Comparison of ENCODE assay signal across 15 cellular contexts in the genomic region with DNA sequence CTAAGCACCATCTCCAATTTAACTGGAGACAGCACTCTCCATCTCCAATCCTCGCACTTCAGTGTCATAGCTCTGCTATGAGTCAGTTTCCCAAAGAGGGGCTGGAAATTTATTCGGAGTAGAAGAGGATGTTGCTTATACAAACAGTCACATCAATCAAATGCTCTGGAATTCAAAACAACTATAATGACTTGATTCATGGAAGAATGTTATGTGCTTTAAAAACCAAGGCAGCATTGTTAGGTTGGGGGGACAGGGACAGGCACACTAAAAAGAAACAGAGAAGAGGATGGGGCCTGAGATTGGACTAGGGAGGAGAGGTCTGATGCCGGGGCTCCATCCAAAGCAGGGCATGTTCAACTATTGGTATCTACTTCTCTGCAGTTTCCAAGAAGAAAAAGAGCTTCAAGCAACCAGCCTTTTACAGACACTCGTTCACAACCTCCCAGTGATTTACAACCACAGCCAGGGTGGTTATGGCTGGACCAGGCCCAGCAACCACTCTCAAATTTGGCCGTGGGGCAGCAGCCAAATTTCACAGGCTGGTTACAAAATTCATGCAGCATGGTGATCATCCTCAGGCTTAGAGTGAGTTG.
DNase-seq lines count a peak whose midpoint lies in the region; ATAC-seq and TF ChIP-seq lines count a peak whose summit lies in the region.
"Had no signal": no experiment of that assay in that cellular context is flagged by ENCODE, and none has a peak within 500 bp of the region (broad histone marks: within the 10 kb centered on the region; RNA-seq: fewer than 3 reads in every experiment).

No MANE protein-coding gene starts in this region.

- H3K9me3 Mint-ChIP-seq in activated T-cell treated with anti-CD3 and anti-CD28 coated beads, Interleukin-2, amount 50 U/mL, for 24 hours, result no peaks in the 10 kb centered on the region
- H3K9me3 Mint-ChIP-seq: activated naive CD4-positive, alpha-beta T cell treated with anti-CD3 and anti-CD28 coated beads for 36 hours; natural killer cell had no signal

- H3K4me1 Mint-ChIP-seq in activated T-cell treated with anti-CD3 and anti-CD28 coated beads, Interleukin-2, amount 50 U/mL, for 24 hours (ENCODE audit: low read depth), result no peaks in the 10 kb centered on the region
- H3K4me1 Mint-ChIP-seq: natural killer cell had no signal

- peak overlapping the region; percentile 42 for H3K4me2 ChIP-seq in smooth muscle cell

- 40% methylated on average over 5 of the region's 5 CpGs for WGBS in right cardiac atrium
- 48% methylated on average over 5 of the region's 5 CpGs for WGBS in smooth muscle cell (ENCODE audit: low lambda C conversion rate)

- no peak for TF ChIP-seq CTCF in smooth muscle cell (IDR thresholded peaks at IDR 0.05; ENCODE audit: borderline replicate concordance, insufficient read depth, poor library complexity, severe bottlenecking)

- H3K36me3 ChIP-seq in smooth muscle cell (ENCODE audit: low read depth), result no peaks in the 10 kb centered on the region

- H3K4me3 ChIP-seq in right cardiac atrium (ENCODE audit: low read length) (no peak overlapping the region), smooth muscle cell (no peak overlapping the region)
- H3K4me3 ChIP-seq: SK-N-MC had no signal

- no peaks in the 10 kb centered on the region for H3K36me3 Mint-ChIP-seq in activated T-cell treated with anti-CD3 and anti-CD28 coated beads, Interleukin-2, amount 50 U/mL, for 24 hours (ENCODE audit: low read depth)
- H3K36me3 Mint-ChIP-seq: natural killer cell had no signal

- no peak overlapping the region for H3K9ac ChIP-seq in smooth muscle cell (ENCODE audit: low read depth)

- H2AFZ ChIP-seq in smooth muscle cell (ENCODE audit: low read depth), result no peak overlapping the region

- H3K27ac ChIP-seq in right cardiac atrium (ENCODE audit: low read length), result no peak overlapping the region
- no peak overlapping the region for H3K27ac ChIP-seq in smooth muscle cell (ENCODE audit: low read depth)
- H3K27ac ChIP-seq: SK-N-MC had no signal

- peaks cover 21% of the 10 kb centered on the region for H3K27me3 Mint-ChIP-seq in activated T-cell treated with anti-CD3 and anti-CD28 coated beads, Interleukin-2, amount 50 U/mL, for 24 hours

- no peaks in the 10 kb centered on the region for H4K20me1 ChIP-seq in smooth muscle cell (ENCODE audit: low read depth)

- H3K27me3 ChIP-seq in right cardiac atrium (ENCODE audit: control insufficient read depth, insufficient read depth), result no peaks in the 10 kb centered on the region
- no peaks in the 10 kb centered on the region for H3K27me3 ChIP-seq in smooth muscle cell (ENCODE audit: low read depth)

- ATAC-seq in right cardiac atrium, result peak; percentile 25 to 38
- ATAC-seq: natural killer cell had no signal

- H3F3A ChIP-seq in smooth muscle cell (ENCODE audit: low read depth), result peaks cover 6% of the 10 kb centered on the region

- H3K4me3 Mint-ChIP-seq in activated T-cell treated with anti-CD3 and anti-CD28 coated beads, Interleukin-2, amount 50 U/mL, for 24 hours, result no peak overlapping the region
- H3K4me3 Mint-ChIP-seq: activated naive CD4-positive, alpha-beta T cell treated with anti-CD3 and anti-CD28 coated beads for 36 hours; natural killer cell had no signal

- intact Hi-C loops in right cardiac atrium (cut with DNase I), result no loop called here

- DNase-seq in H4 (ENCODE audit: low spot score), result peak; percentile 22
- DNase-seq in amniotic epithelial cell (ENCODE audit: low read depth), result peak; percentile 85
- peak in 1 of 3 donors; percentile 37 for DNase-seq in right cardiac atrium
- DNase-seq in smooth muscle cell (lab: John Stamatoyannopoulos, UW; ENCODE audit: unreplicated experiment), result no peak
- no peak for DNase-seq in activated T-cell treated with anti-CD3 and anti-CD28 coated beads, Interleukin-2, amount 50 U/mL, for 24 hours
- DNase-seq in activated CD4-positive, alpha-beta T cell treated with anti-CD3 and anti-CD28 coated beads for 48 hours, result no peak
- DNase-seq in HPDE6-E6E7 (ENCODE audit: extremely low spot score), result no peak
- DNase-seq in NCI-H1436 (lab: John Stamatoyannopoulos, UW), result no peak
- DNase-seq: activated CD4-positive, alpha-beta T cell treated with anti-CD3 and anti-CD28 coated beads, Interleukin-2, amount 50 U/mL, for 1 hour; activated naive CD4-positive, alpha-beta T cell treated with anti-CD3 and anti-CD28 coated beads for 36 hours; DMS 273 treated with DMSO at 0.1 percent for 48 hours; natural killer cell; NCI-H2227 treated with DMSO at 0.1 percent for 48 hours; stimulated activated CD4-positive, alpha-beta T cell treated with anti-CD3 and anti-CD28 coated beads, Interleukin-2, amount 100 ng/mL, for 48 hours had no signal

- H3K79me2 ChIP-seq in smooth muscle cell (ENCODE audit: low read depth), result no peaks in the 10 kb centered on the region

- no peaks in the 10 kb centered on the region for H3K9me3 ChIP-seq in right cardiac atrium (ENCODE audit: control insufficient read depth, low read length)
- no peaks in the 10 kb centered on the region for H3K9me3 ChIP-seq in smooth muscle cell (replicated peaks; ENCODE audit: low read depth)

- peaks cover 2% of the 10 kb centered on the region for H3K4me1 ChIP-seq in right cardiac atrium (ENCODE audit: control insufficient read depth, insufficient read depth, low read length)
- no peaks in the 10 kb centered on the region for H3K4me1 ChIP-seq in smooth muscle cell (ENCODE audit: low read depth)

- no peak overlapping the region for H3K27ac Mint-ChIP-seq in activated T-cell treated with anti-CD3 and anti-CD28 coated beads, Interleukin-2, amount 50 U/mL, for 24 hours
- H3K27ac Mint-ChIP-seq: activated naive CD4-positive, alpha-beta T cell treated with anti-CD3 and anti-CD28 coated beads for 36 hours; natural killer cell had no signal

Comparison
In these comparisons a context has a peak if more than half of its experiments do, and no peak if none do; other contexts are left out.
1. DNase-seq: peak in H4 (single experiment) and amniotic epithelial cell (single experiment); none in smooth muscle cell (single experiment), activated T-cell treated with anti-CD3 and anti-CD28 coated beads, Interleukin-2, amount 50 U/mL, for 24 hours (single experiment), activated CD4-positive, alpha-beta T cell treated with anti-CD3 and anti-CD28 coated beads for 48 hours (single experiment), HPDE6-E6E7 (single experiment) and NCI-H1436 (single experiment).